18 cellular contexts compared by ENCODE assay signal in genomic region chr9:127057970-127058644, GRCh38.
DNase-seq lines count a peak whose midpoint lies in the region; ATAC-seq and TF ChIP-seq lines count a peak whose summit lies in the region.
"Had no signal": no experiment of that assay in that cellular context is flagged by ENCODE, and none has a peak within 500 bp of the region (broad histone marks: within the 10 kb centered on the region; RNA-seq: fewer than 3 reads in every experiment).

No MANE protein-coding gene starts in this region.

- H3K4me1 Mint-ChIP-seq in activated naive CD8-positive, alpha-beta T cell treated with anti-CD3 and anti-CD28 coated beads, Interleukin-2, amount 10 ng/mL, durations not matched to agents 7 days and 5 days = peaks cover 9% of the 10 kb centered on the region
- peaks cover 10% of the 10 kb centered on the region for H3K4me1 Mint-ChIP-seq in activated naive CD8-positive, alpha-beta T cell treated with anti-CD3 and anti-CD28 coated beads, Interleukin-2, amount 50 U/mL, for 24 hours
- peaks cover 19% of the 10 kb centered on the region for H3K4me1 Mint-ChIP-seq in nephron progenitor cell
- H3K4me1 Mint-ChIP-seq in activated T-cell treated with anti-CD3 and anti-CD28 coated beads, Interleukin-2, amount 50 U/mL, for 4 hours (ENCODE audit: low read depth) = peaks cover 1% of the 10 kb centered on the region

- H3K27me3 ChIP-seq in thoracic aorta (replicated peaks; ENCODE audit: insufficient read depth) = no peaks in the 10 kb centered on the region

- H3K9me3 Mint-ChIP-seq in activated naive CD8-positive, alpha-beta T cell treated with anti-CD3 and anti-CD28 coated beads, Interleukin-2, amount 10 ng/mL, durations not matched to agents 7 days and 5 days = no peaks in the 10 kb centered on the region
- no peaks in the 10 kb centered on the region for H3K9me3 Mint-ChIP-seq in activated naive CD8-positive, alpha-beta T cell treated with anti-CD3 and anti-CD28 coated beads, Interleukin-2, amount 50 U/mL, for 24 hours
- no peaks in the 10 kb centered on the region for H3K9me3 Mint-ChIP-seq in nephron progenitor cell
- H3K9me3 Mint-ChIP-seq in activated T-cell treated with anti-CD3 and anti-CD28 coated beads, Interleukin-2, amount 50 U/mL, for 4 hours = no peaks in the 10 kb centered on the region
- H3K9me3 Mint-ChIP-seq: natural killer cell treated with Interleukin-12 subunit alpha and Interleukin-12 subunit beta and Interleukin-15 and Interleukin-18, amount 100 ng/mL, for 72 hours had no signal

- POLR2A ChIA-PET in activated naive CD8-positive, alpha-beta T cell treated with anti-CD3 and anti-CD28 coated beads, Interleukin-2, amount 10 ng/mL, durations not matched to agents 7 days and 5 days (lab: Charles Lee) = no interaction called here

- peak overlapping the region; percentile 19 for H3K27ac Mint-ChIP-seq in activated naive CD8-positive, alpha-beta T cell treated with anti-CD3 and anti-CD28 coated beads, Interleukin-2, amount 10 ng/mL, durations not matched to agents 7 days and 5 days
- H3K27ac Mint-ChIP-seq in activated naive CD8-positive, alpha-beta T cell treated with anti-CD3 and anti-CD28 coated beads, Interleukin-2, amount 50 U/mL, for 24 hours = no peak overlapping the region
- peak overlapping the region; percentile 59 for H3K27ac Mint-ChIP-seq in nephron progenitor cell
- H3K27ac Mint-ChIP-seq: activated CD4-positive, alpha-beta T cell treated with anti-CD3 and anti-CD28 coated beads for 36 hours had no signal

- H3K9me3 ChIP-seq in thoracic aorta = no peaks in the 10 kb centered on the region
- no peaks in the 10 kb centered on the region for H3K9me3 ChIP-seq in mucosa of descending colon
- H3K9me3 ChIP-seq: HAP-1 had no signal

- intact Hi-C loops in mucosa of descending colon (cut with DNase I, micrococcal nuclease) = no loop called here

- H3K4me1 ChIP-seq in thoracic aorta (ENCODE audit: control insufficient read depth in 1 of 2, low read depth in 2 of 2) (peaks cover 14 to 47% of the 10 kb centered on the region in 2 donors), mucosa of descending colon (ENCODE audit: low read depth) (no peaks in the 10 kb centered on the region)
- H3K4me1 ChIP-seq: HAP-1 had no signal

- no peak for DNase-seq in activated naive CD8-positive, alpha-beta T cell treated with anti-CD3 and anti-CD28 coated beads, Interleukin-2, amount 10 ng/mL, durations not matched to agents 7 days and 5 days
- no peak for DNase-seq in activated naive CD8-positive, alpha-beta T cell treated with anti-CD3 and anti-CD28 coated beads, Interleukin-2, amount 50 U/mL, for 24 hours
- DNase-seq in fibroblast of mammary gland (ENCODE audit: low read depth) (peak; percentile 59), nephron progenitor cell (no peak), thoracic aorta (ENCODE audit: low spot score) (peak; percentile 11), retina (no peak), mucosa of descending colon (no peak)
- DNase-seq in activated T-cell treated with anti-CD3 and anti-CD28 coated beads, Interleukin-2, amount 50 U/mL, for 4 hours = no peak
- DNase-seq: activated CD4-positive, alpha-beta T cell treated with anti-CD3 and anti-CD28 coated beads for 36 hours; activated T-cell treated with anti-CD3 and anti-CD28 coated beads, Interleukin-2, amount 50 U/mL, for 48 hours; amniotic stem cell; Kasumi-1; left colon; NCI-H2029 treated with DMSO at 0.1 percent for 48 hours; NCI-H82 had no signal

- H3K36me3 ChIP-seq in thoracic aorta (no peaks in the 10 kb centered on the region), mucosa of descending colon (ENCODE audit: low read depth) (no peaks in the 10 kb centered on the region)
- H3K36me3 ChIP-seq: HAP-1 had no signal

- no peak for ATAC-seq in activated naive CD8-positive, alpha-beta T cell treated with anti-CD3 and anti-CD28 coated beads, Interleukin-2, amount 10 ng/mL, durations not matched to agents 7 days and 5 days (ENCODE audit: low read depth)
- no peak for ATAC-seq in activated naive CD8-positive, alpha-beta T cell treated with anti-CD3 and anti-CD28 coated beads, Interleukin-2, amount 50 U/mL, for 24 hours
- no peak for ATAC-seq in thoracic aorta (ENCODE audit: insufficient number of reproducible peaks, low FRiP score, low read depth)
- ATAC-seq in mucosa of descending colon = no peak
- ATAC-seq in activated T-cell treated with anti-CD3 and anti-CD28 coated beads, Interleukin-2, amount 50 U/mL, for 4 hours = no peak
- ATAC-seq: activated CD4-positive, alpha-beta T cell treated with anti-CD3 and anti-CD28 coated beads for 36 hours; left colon had no signal

- H3K4me3 Mint-ChIP-seq in activated naive CD8-positive, alpha-beta T cell treated with anti-CD3 and anti-CD28 coated beads, Interleukin-2, amount 10 ng/mL, durations not matched to agents 7 days and 5 days = no peak overlapping the region
- H3K4me3 Mint-ChIP-seq in activated naive CD8-positive, alpha-beta T cell treated with anti-CD3 and anti-CD28 coated beads, Interleukin-2, amount 50 U/mL, for 24 hours = no peak overlapping the region
- H3K4me3 Mint-ChIP-seq in nephron progenitor cell = no peak overlapping the region
- no peak overlapping the region for H3K4me3 Mint-ChIP-seq in activated T-cell treated with anti-CD3 and anti-CD28 coated beads, Interleukin-2, amount 50 U/mL, for 4 hours
- H3K4me3 Mint-ChIP-seq: activated CD4-positive, alpha-beta T cell treated with anti-CD3 and anti-CD28 coated beads for 36 hours; natural killer cell treated with Interleukin-12 subunit alpha and Interleukin-12 subunit beta and Interleukin-15 and Interleukin-18, amount 100 ng/mL, for 72 hours had no signal

- H3K4me3 ChIP-seq in fibroblast of mammary gland (ENCODE audit: control insufficient read depth, low read depth, low read length) (no peak overlapping the region), thoracic aorta (no peak overlapping the region), mucosa of descending colon (no peak overlapping the region)
- H3K4me3 ChIP-seq: HAP-1 had no signal

- H3K27ac ChIP-seq in thoracic aorta = peak overlapping the region in 1 of 2 donors; percentile 37
- H3K27ac ChIP-seq: RWPE1 had no signal

- no peaks in the 10 kb centered on the region for H3K36me3 Mint-ChIP-seq in activated naive CD8-positive, alpha-beta T cell treated with anti-CD3 and anti-CD28 coated beads, Interleukin-2, amount 10 ng/mL, durations not matched to agents 7 days and 5 days
- no peaks in the 10 kb centered on the region for H3K36me3 Mint-ChIP-seq in activated naive CD8-positive, alpha-beta T cell treated with anti-CD3 and anti-CD28 coated beads, Interleukin-2, amount 50 U/mL, for 24 hours (ENCODE audit: low read depth)
- H3K36me3 Mint-ChIP-seq in nephron progenitor cell (ENCODE audit: low read depth) = no peaks in the 10 kb centered on the region
- peaks cover 1% of the 10 kb centered on the region for H3K36me3 Mint-ChIP-seq in activated T-cell treated with anti-CD3 and anti-CD28 coated beads, Interleukin-2, amount 50 U/mL, for 4 hours (ENCODE audit: insufficient read depth)
- H3K36me3 Mint-ChIP-seq: natural killer cell treated with Interleukin-12 subunit alpha and Interleukin-12 subunit beta and Interleukin-15 and Interleukin-18, amount 100 ng/mL, for 72 hours had no signal

- H3K27me3 Mint-ChIP-seq in activated naive CD8-positive, alpha-beta T cell treated with anti-CD3 and anti-CD28 coated beads, Interleukin-2, amount 10 ng/mL, durations not matched to agents 7 days and 5 days = peaks cover 1% of the 10 kb centered on the region
- H3K27me3 Mint-ChIP-seq in activated naive CD8-positive, alpha-beta T cell treated with anti-CD3 and anti-CD28 coated beads, Interleukin-2, amount 50 U/mL, for 24 hours = no peaks in the 10 kb centered on the region
- H3K27me3 Mint-ChIP-seq in nephron progenitor cell (ENCODE audit: low read depth, poor library complexity) = peaks cover 6% of the 10 kb centered on the region
- no peaks in the 10 kb centered on the region for H3K27me3 Mint-ChIP-seq in activated T-cell treated with anti-CD3 and anti-CD28 coated beads, Interleukin-2, amount 50 U/mL, for 4 hours (ENCODE audit: low read depth)
- H3K27me3 Mint-ChIP-seq: activated CD4-positive, alpha-beta T cell treated with anti-CD3 and anti-CD28 coated beads for 36 hours; natural killer cell treated with Interleukin-12 subunit alpha and Interleukin-12 subunit beta and Interleukin-15 and Interleukin-18, amount 100 ng/mL, for 72 hours had no signal

- TF ChIP-seq CTCF in fibroblast of mammary gland (conservative IDR thresholded peaks at IDR 0.05; ENCODE audit: control insufficient read depth, insufficient read depth, low read depth, low read length) = no peak
- no peak for TF ChIP-seq CTCF in nephron progenitor cell (IDR thresholded peaks at IDR 0.05)
- no peak for TF ChIP-seq CTCF in thoracic aorta (IDR thresholded peaks at IDR 0.05)
- TF ChIP-seq CTCF in mucosa of descending colon (IDR thresholded peaks at IDR 0.05) = no peak

Comparison
In these comparisons a context has a peak if more than half of its experiments do, and no peak if none do; other contexts are left out.
1. DNase-seq: peak in fibroblast of mammary gland (single experiment) and thoracic aorta (single experiment); none in activated naive CD8-positive, alpha-beta T cell treated with anti-CD3 and anti-CD28 coated beads, Interleukin-2, amount 10 ng/mL, durations not matched to agents 7 days and 5 days (single experiment), activated naive CD8-positive, alpha-beta T cell treated with anti-CD3 and anti-CD28 coated beads, Interleukin-2, amount 50 U/mL, for 24 hours (single experiment), nephron progenitor cell (single experiment), retina (single experiment), mucosa of descending colon (0 of 3) and activated T-cell treated with anti-CD3 and anti-CD28 coated beads, Interleukin-2, amount 50 U/mL, for 4 hours (single experiment).